Comparison of ENCODE assay signal across 19 cellular contexts in the genomic region with DNA sequence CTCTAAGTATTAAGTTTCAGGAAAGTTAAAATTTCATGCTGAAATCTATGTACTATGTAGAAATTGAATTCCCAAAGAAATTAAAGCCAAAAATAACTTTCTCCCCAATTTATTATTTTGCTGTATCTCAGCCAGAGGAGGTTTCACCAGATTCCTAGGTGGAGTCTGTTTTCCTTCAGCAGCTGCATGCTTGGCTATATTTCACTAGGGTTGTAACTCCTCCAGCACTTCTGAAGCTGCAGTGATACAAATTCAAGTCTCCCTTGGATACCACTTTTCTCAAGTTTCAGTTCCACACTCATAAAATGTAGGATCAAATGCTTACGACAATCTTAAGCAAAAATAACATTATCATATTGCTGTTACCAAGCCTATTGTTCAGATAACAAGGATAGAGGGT. TPM values are rescaled to one million over a fixed set of nuclear protein-coding genes. Genes with fewer than 3 reads are reported as not detected.
A peak's percentile ranks its signal among the peaks of the same experiment; 100 is the strongest.
DNase-seq lines count a peak whose midpoint lies in the region; ATAC-seq and TF ChIP-seq lines count a peak whose summit lies in the region.
"Had no signal": no experiment of that assay in that cellular context is flagged by ENCODE, and none has a peak within 500 bp of the region (broad histone marks: within the 10 kb centered on the region; RNA-seq: fewer than 3 reads in every experiment).

No MANE protein-coding gene starts in this region.

- DNase-seq in left ventricle myocardium superior (no peak), Right ventricle myocardium superior (no peak), fibroblast of villous mesenchyme (ENCODE audit: low read depth) (peak; percentile 2), BE2C (no peak), lower leg skin (ENCODE audit: low spot score in 2 of 2) (no peak), T-helper 17 cell (no peak), DMS79 treated with DMSO at 0.1 percent for 48 hours (lab: John Stamatoyannopoulos, UW) (no peak)
- DNase-seq: C1 segment of cervical spinal cord; Caco-2; CD4-positive, CD25-positive, alpha-beta regulatory T cell; GDM1; HCEC 1CT had no signal

- intact Hi-C loops in left ventricle myocardium superior (cut with micrococcal nuclease) (no loop called here), Right ventricle myocardium superior (cut with DNase I) (no loop called here), lower leg skin (cut with DNase I; ENCODE audit: low total_unique reads) (no loop called here)

- H3K36me3 Mint-ChIP-seq in nephron (ENCODE audit: low read depth), result peaks cover 4% of the 10 kb centered on the region
- no peaks in the 10 kb centered on the region for H3K36me3 Mint-ChIP-seq in T-helper 17 cell (ENCODE audit: low read depth)

- TF ChIP-seq CTCF in fibroblast of villous mesenchyme (IDR thresholded peaks at IDR 0.05; ENCODE audit: insufficient read depth, low read depth, low read length), result no peak
- no peak for TF ChIP-seq CTCF in nephron (IDR thresholded peaks at IDR 0.05; ENCODE audit: unreplicated experiment in 3 of 3)
- TF ChIP-seq CTCF in BE2C (IDR thresholded peaks at IDR 0.05; ENCODE audit: low read depth, low read length), result no peak
- TF ChIP-seq CTCF in lower leg skin (IDR thresholded peaks at IDR 0.05), result no peak

- ATAC-seq in left ventricle myocardium superior (peak; percentile 63), Right ventricle myocardium superior (ENCODE audit: poor library complexity) (no peak), T-helper 17 cell (no peak)
- ATAC-seq: GM23338, HepG2 had no signal

- no peaks in the 10 kb centered on the region for H3K4me1 ChIP-seq in BE2C
- H3K4me1 ChIP-seq: Caco-2 had no signal

- WGBS in lower leg skin, 2 donors, result 43 to 55% methylated on average over 1 of the region's 1 CpG

- no peaks in the 10 kb centered on the region for H3K36me3 ChIP-seq in BE2C

- H3K9me3 ChIP-seq in BE2C (no peaks in the 10 kb centered on the region), T-helper 17 cell (ENCODE audit: control insufficient read depth, low read length, poor library complexity, severe bottlenecking) (no peaks in the 10 kb centered on the region)
- H3K9me3 ChIP-seq: Caco-2 had no signal

- peaks cover 13% of the 10 kb centered on the region for H3K4me1 Mint-ChIP-seq in nephron
- H3K4me1 Mint-ChIP-seq in T-helper 17 cell, result no peaks in the 10 kb centered on the region
- H3K4me1 Mint-ChIP-seq: B cell; CD4-positive, CD25-positive, alpha-beta regulatory T cell; GM23338 had no signal

- TF ChIP-seq POLR2A in lower leg skin (IDR thresholded peaks at IDR 0.05), result no peak

- H3K4me3 Mint-ChIP-seq in nephron, result peak overlapping the region in 1 of 3 experiments; percentile 21
- no peak overlapping the region for H3K4me3 Mint-ChIP-seq in T-helper 17 cell
- H3K4me3 Mint-ChIP-seq: B cell; CD4-positive, CD25-positive, alpha-beta regulatory T cell; GM23338 had no signal

- H3K4me3 ChIP-seq in fibroblast of villous mesenchyme (ENCODE audit: low read depth, low read length) (no peak overlapping the region), BE2C (ENCODE audit: low read depth, low read length) (no peak overlapping the region), lower leg skin (ENCODE audit: low read depth, poor library complexity, severe bottlenecking) (no peak overlapping the region)
- H3K4me3 ChIP-seq: GM23338 had no signal

- peaks cover 32% of the 10 kb centered on the region for H3K9me3 Mint-ChIP-seq in nephron

- H3K27ac Mint-ChIP-seq in nephron, result peak overlapping the region; percentile 22 to 79 (median 70)
- no peak overlapping the region for H3K27ac Mint-ChIP-seq in T-helper 17 cell
- H3K27ac Mint-ChIP-seq: B cell; CD4-positive, CD25-positive, alpha-beta regulatory T cell; GM23338; IgD-negative memory B cell had no signal

- H3K27me3 Mint-ChIP-seq in nephron (ENCODE audit: low read depth) (no peaks in the 10 kb centered on the region), T-helper 17 cell (no peaks in the 10 kb centered on the region)
- H3K27me3 Mint-ChIP-seq: B cell; CD4-positive, CD25-positive, alpha-beta regulatory T cell; IgD-negative memory B cell had no signal

- no peaks in the 10 kb centered on the region for H3K27me3 ChIP-seq in BE2C

RNA-seq across cellular contexts. Expression of a gene that starts 17.2 kb away (rescaled TPM):
- total RNA-seq in left ventricle myocardium superior (0.27 TPM), Right ventricle myocardium superior (0.24 TPM), fibroblast of villous mesenchyme (0.43 and 0.64 TPM in 2 replicates), lower leg skin (under 1 TPM; 0.13 to 0.74 (median 0.46) TPM), T-helper 17 cell (1 to 10 TPM; 1.4 to 1.5 TPM)
- polyA plus RNA-seq in BE2C (2012; ENCODE audit: insufficient read depth, insufficient read length, low read depth), result 0.71 TPM
- total RNA-seq: A673, Daoy had no signal

RNA-seq across cellular contexts. Expression of a gene that starts 41.2 kb away (rescaled TPM):
- total RNA-seq in left ventricle myocardium superior (3.1 TPM), Right ventricle myocardium superior (4.8 TPM), fibroblast of villous mesenchyme (3.9 and 4.7 TPM in 2 replicates), lower leg skin (10 to 100 TPM in 1 of 4 donors, 1 to 10 TPM in 3; 4.8 to 10.3 (median 5.2) TPM), T-helper 17 cell (1 to 10 TPM; 6.6 to 7.7 TPM)
- polyA plus RNA-seq in BE2C (2012; ENCODE audit: insufficient read depth, insufficient read length, low read depth), result 10.0 TPM
- total RNA-seq: A673 had no signal
